18 cellular contexts compared by ENCODE assay signal in genomic region chr11:74463216-74463615, GRCh38. TPM values are rescaled to one million over a fixed set of nuclear protein-coding genes. Genes with fewer than 3 reads are reported as not detected.
"Had no signal": no experiment of that assay in that cellular context is flagged by ENCODE, and none has a peak within 500 bp of the region (broad histone marks: within the 10 kb centered on the region; RNA-seq: fewer than 3 reads in every experiment).

No MANE protein-coding gene starts in this region.

- H3K27ac ChIP-seq: suprapubic skin, thyroid gland had no signal

- H3K9me3 Mint-ChIP-seq: dendritic cell treated with granulocyte-macrophage colony-stimulating factor and Interleukin-4, amounts not matched to agents 40 ng/mL and 50 ng/mL, for 4 days; memory B cell; nephron progenitor cell; type B pancreatic cell had no signal

- H3K27ac Mint-ChIP-seq: memory B cell; naive thymus-derived CD4-positive, alpha-beta T cell; nephron progenitor cell; type B pancreatic cell had no signal

- H3K4me3 ChIP-seq: heart right ventricle, left ventricle myocardium inferior, lower lobe of right lung, psoas muscle, suprapubic skin, thyroid gland had no signal

- H3K36me3 ChIP-seq: left ventricle myocardium inferior, lower lobe of right lung, suprapubic skin, thyroid gland had no signal

- H3K27me3 Mint-ChIP-seq: dendritic cell treated with granulocyte-macrophage colony-stimulating factor and Interleukin-4, amounts not matched to agents 40 ng/mL and 50 ng/mL, for 4 days had no signal

- H3K4me3 Mint-ChIP-seq: dendritic cell treated with granulocyte-macrophage colony-stimulating factor and Interleukin-4, amounts not matched to agents 40 ng/mL and 50 ng/mL, for 4 days; memory B cell; naive thymus-derived CD4-positive, alpha-beta T cell; nephron progenitor cell; type B pancreatic cell had no signal

- H3K9me3 ChIP-seq: heart right ventricle, left ventricle myocardium inferior, lower lobe of right lung, psoas muscle, suprapubic skin, thyroid gland had no signal

- ATAC-seq: lower lobe of right lung; naive thymus-derived CD4-positive, alpha-beta T cell; psoas muscle; sciatic nerve had no signal

- DNase-seq: foreskin melanocyte; heart right ventricle; left ventricle myocardium inferior; lower lobe of right lung; midbrain; naive thymus-derived CD4-positive, alpha-beta T cell; nephron progenitor cell; psoas muscle; retina; stimulated activated CD4-positive, alpha-beta T cell treated with anti-CD3 and anti-CD28 coated beads, Interleukin-12 subunit alpha, Interleukin-12 subunit beta, amount 100 ng/mL, for 4 hours; stimulated activated naive CD4-positive, alpha-beta T cell; thyroid gland had no signal

- H3K27me3 ChIP-seq: heart right ventricle, suprapubic skin, thyroid gland had no signal

RNA-seq across cellular contexts. Expression of gene KCNE3, which starts 4.1 kb away (rescaled TPM):
- polyA plus RNA-seq: keratinocyte; naive thymus-derived CD4-positive, alpha-beta T cell had no signal
